In genomic region chr16:2578905-2579304, GRCh38 we compare ENCODE assay signal across 11 cellular contexts. TPM values are rescaled to one million over a fixed set of nuclear protein-coding genes. Genes with fewer than 3 reads are reported as not detected.
"Had no signal": no experiment of that assay in that cellular context is flagged by ENCODE, and none has a peak within 500 bp of the region (broad histone marks: within the 10 kb centered on the region; RNA-seq: fewer than 3 reads in every experiment).

No MANE protein-coding gene starts in this region.

RNA-seq across cellular contexts. Expression of gene CEMP1, which starts 47.7 kb away (rescaled TPM):
- total RNA-seq: activated naive CD8-positive, alpha-beta T cell treated with anti-CD3 and anti-CD28 coated beads for 36 hours; activated T-helper 17 cell treated with anti-CD3 and anti-CD28 coated beads, Interleukin-2, amount 50 U/mL, for 72 hours; activated T-helper 2 cell treated with anti-CD3 and anti-CD28 coated beads, Interferon-gamma antibody, Interleukin-2, Interleukin-4, amounts not matched to agents 10 μg/mL and 5 μg/mL and 100 μg/mL, durations not matched to agents 14 hours and 24 hours and 36 hours; adrenal gland; aorta; ascending aorta; astrocyte; bronchial epithelial cell; cardiac septum; cerebellum; chondrocyte had no signal
